In genomic region chr2:66531156-66531555, GRCh38 we compare ENCODE assay signal across 12 cellular contexts.
"Had no signal": no experiment of that assay in that cellular context is flagged by ENCODE, and none has a peak within 500 bp of the region (broad histone marks: within the 10 kb centered on the region; RNA-seq: fewer than 3 reads in every experiment).

No MANE protein-coding gene starts in this region.

- H3K27ac ChIP-seq: right atrium auricular region, tibial artery had no signal

- H3K9me3 ChIP-seq: right atrium auricular region, tibial artery had no signal

- H3K36me3 ChIP-seq: right atrium auricular region had no signal

- DNase-seq: activated CD4-positive, alpha-beta T cell treated with anti-CD3 and anti-CD28 coated beads, Interleukin-2, amount 10 ng/mL, durations not matched to agents 7 days and 5 days; activated CD8-positive, alpha-beta memory T cell treated with anti-CD3 and anti-CD28 coated beads for 24 hours; activated naive CD4-positive, alpha-beta T cell; activated naive CD8-positive, alpha-beta T cell treated with anti-CD3 and anti-CD28 coated beads, Interleukin-2, amount 10 ng/mL, durations not matched to agents 7 days and 5 days; islet precursor cell; naive B cell; posterior cingulate gyrus; stimulated activated CD4-positive, alpha-beta T cell treated with anti-CD3 and anti-CD28 coated beads, Interleukin-2, amount 100 ng/mL, for 48 hours; stimulated activated naive B cell treated with anti-CD40 and anti-IgM and Interleukin-4, amounts not matched to agents 10 μg/mL and 1 μg/mL and 100 μg/mL, for 72 hours; tibial artery had no signal

- H3K4me3 ChIP-seq: lung, right atrium auricular region, tibial artery had no signal

- ATAC-seq: stimulated activated naive B cell treated with anti-CD40 and anti-IgM and Interleukin-4, amounts not matched to agents 10 μg/mL and 1 μg/mL and 100 μg/mL, for 72 hours had no signal

- H3K27me3 ChIP-seq: right atrium auricular region, tibial artery had no signal
